13 cellular contexts compared by ENCODE assay signal in the genomic region with DNA sequence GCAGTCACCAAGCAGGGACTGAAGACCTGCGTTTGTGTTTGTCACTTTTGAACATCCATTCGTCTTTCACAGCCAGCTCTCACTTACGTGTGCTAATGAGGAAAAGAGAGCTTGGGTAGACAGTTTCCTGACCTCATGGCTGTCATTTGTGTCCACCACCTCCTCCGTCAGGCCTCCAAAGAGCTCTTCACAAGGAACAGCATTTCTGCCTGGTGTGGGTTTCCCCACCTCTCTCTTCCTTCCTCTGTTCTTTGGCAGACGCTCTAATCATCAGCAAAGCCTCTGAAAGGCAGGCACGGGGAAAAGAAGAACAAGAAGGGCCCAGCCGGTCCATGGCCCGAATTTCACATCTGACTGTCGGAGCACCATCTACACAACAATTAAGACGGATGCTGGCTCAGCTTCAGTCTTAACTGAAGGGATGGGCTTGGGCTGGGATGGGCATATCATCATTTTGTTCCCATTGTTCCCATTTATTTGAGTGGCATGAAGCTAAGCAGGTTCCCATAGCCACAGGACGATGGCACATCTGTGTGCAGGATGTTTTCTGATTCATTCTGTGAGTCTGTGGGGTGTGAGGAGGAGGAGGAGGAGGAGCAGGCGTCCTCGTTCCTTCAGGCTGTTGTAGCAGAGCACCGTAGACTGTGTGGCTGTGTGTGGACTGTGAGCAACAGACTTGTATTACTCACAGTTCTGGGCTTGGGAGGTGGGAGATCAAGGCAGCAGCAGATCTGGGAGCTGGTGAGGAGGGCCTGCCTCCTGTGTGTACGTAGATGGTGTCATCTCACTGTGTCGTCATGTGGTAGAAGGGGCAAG.
DNase-seq lines count a peak whose midpoint lies in the region; ATAC-seq and TF ChIP-seq lines count a peak whose summit lies in the region.
"Had no signal": no experiment of that assay in that cellular context is flagged by ENCODE, and none has a peak within 500 bp of the region (broad histone marks: within the 10 kb centered on the region; RNA-seq: fewer than 3 reads in every experiment).

No MANE protein-coding gene starts in this region.

- no TSS peak for BruUV-seq in Calu3 (replicated peaks; lab: Mats Ljungman, UMichigan)

- intact Hi-C loops in Calu3 (cut with micrococcal nuclease; ENCODE audit: unreplicated experiment) = no loop called here

- H3K4me1 Mint-ChIP-seq in activated T-cell treated with anti-CD3 and anti-CD28 coated beads, Interleukin-2, amount 50 U/mL, for 72 hours (ENCODE audit: low read depth) = peaks cover 25% of the 10 kb centered on the region
- H3K4me1 Mint-ChIP-seq in Calu3 (ENCODE audit: low read depth, unreplicated experiment) = no peaks in the 10 kb centered on the region

- no peak overlapping the region for H3K4me3 ChIP-seq in AG09309 (ENCODE audit: control insufficient read depth, low read depth, low read length)
- H3K4me3 ChIP-seq: GM12878, lower lobe of right lung, tibial nerve had no signal

- H3K9me3 Mint-ChIP-seq in activated T-cell treated with anti-CD3 and anti-CD28 coated beads, Interleukin-2, amount 50 U/mL, for 72 hours = no peaks in the 10 kb centered on the region
- no peaks in the 10 kb centered on the region for H3K9me3 Mint-ChIP-seq in Calu3 (ENCODE audit: low read depth, unreplicated experiment)

- CTCF ChIA-PET in Calu3 (lab: Charles Lee) = no interaction called here

- DNase-seq in AG09309 (ENCODE audit: low read depth) (peak; percentile 51), Daoy (ENCODE audit: low read depth) (peak; percentile 35), kidney tubule cell (ENCODE audit: low spot score) (peak; percentile 4), Calu3 (no peak), NCI-H2029 (lab: John Stamatoyannopoulos, UW) (no peak)
- DNase-seq in activated T-cell treated with anti-CD3 and anti-CD28 coated beads, Interleukin-2, amount 50 U/mL, for 72 hours = peak in 1 of 2 donors; percentile 11
- DNase-seq: Caco-2, cortex of kidney, lower lobe of right lung had no signal

- ATAC-seq in activated T-cell treated with anti-CD3 and anti-CD28 coated beads, Interleukin-2, amount 50 U/mL, for 72 hours (replicated peaks in 1 of 2) = peak; percentile 73 to 87
- no peak for ATAC-seq in GM19452 (IDR thresholded peaks at IDR 0.05; ENCODE audit: unreplicated experiment)
- ATAC-seq in GM19467 (IDR thresholded peaks at IDR 0.05; ENCODE audit: unreplicated experiment) = no peak
- ATAC-seq: GM12878 had no signal

- H3K27me3 Mint-ChIP-seq in activated T-cell treated with anti-CD3 and anti-CD28 coated beads, Interleukin-2, amount 50 U/mL, for 72 hours (ENCODE audit: low read depth) = no peaks in the 10 kb centered on the region
- no peaks in the 10 kb centered on the region for H3K27me3 Mint-ChIP-seq in Calu3 (ENCODE audit: unreplicated experiment)

- H3K27ac Mint-ChIP-seq in activated T-cell treated with anti-CD3 and anti-CD28 coated beads, Interleukin-2, amount 50 U/mL, for 72 hours = peak overlapping the region; percentile 80
- H3K27ac Mint-ChIP-seq in Calu3 (ENCODE audit: unreplicated experiment) = no peak overlapping the region

- no peaks in the 10 kb centered on the region for H3K36me3 Mint-ChIP-seq in activated T-cell treated with anti-CD3 and anti-CD28 coated beads, Interleukin-2, amount 50 U/mL, for 72 hours (ENCODE audit: insufficient read depth in 2 of 2)
- H3K36me3 Mint-ChIP-seq in Calu3 (ENCODE audit: insufficient read depth, unreplicated experiment) = no peaks in the 10 kb centered on the region

- H3K4me3 Mint-ChIP-seq in activated T-cell treated with anti-CD3 and anti-CD28 coated beads, Interleukin-2, amount 50 U/mL, for 72 hours = peak overlapping the region; percentile 20 to 40
- H3K4me3 Mint-ChIP-seq in Calu3 (ENCODE audit: low read depth, unreplicated experiment) = no peak overlapping the region

- TF ChIP-seq CTCF in AG09309 (IDR thresholded peaks at IDR 0.05; ENCODE audit: control insufficient read depth, insufficient read depth, low read depth, low read length, missing control alignments) (no peak), Calu3 (IDR thresholded peaks at IDR 0.05; ENCODE audit: unreplicated experiment) (no peak)

Comparison
In these comparisons a context has a peak if more than half of its experiments do, and no peak if none do; other contexts are left out.
1. DNase-seq: peak in AG09309 (single experiment), Daoy (single experiment) and kidney tubule cell (single experiment); none in Calu3 (single experiment) and NCI-H2029 (single experiment).
2. ATAC-seq: peak in activated T-cell treated with anti-CD3 and anti-CD28 coated beads, Interleukin-2, amount 50 U/mL, for 72 hours (2 of 2); none in GM19452 (single experiment) and GM19467 (single experiment).